13 cellular contexts compared by ENCODE assay signal in genomic region chr22:23951383-23951782, GRCh38. TPM values are rescaled to one million over a fixed set of nuclear protein-coding genes. Genes with fewer than 3 reads are reported as not detected.
DNase-seq lines count a peak whose midpoint lies in the region; ATAC-seq and TF ChIP-seq lines count a peak whose summit lies in the region.
"Not testable (repeated sequence)": the region's sequence is repeated elsewhere in the genome, so short reads cannot be mapped to it uniquely, and the experiment has no call there.
"Had no signal": no experiment of that assay in that cellular context is flagged by ENCODE, and none has a peak within 500 bp of the region (broad histone marks: within the 10 kb centered on the region; RNA-seq: fewer than 3 reads in every experiment).

No MANE protein-coding gene starts in this region.

- CTCF ChIA-PET in WTC11 (lab: Charles Lee), result interaction anchor here (0.6 kb wide), 1 partner anchor 21 kb away, joined by 3 read pairs; no protein-coding TSS in a partner anchor

- not testable (repeated sequence) for H3K4me3 ChIP-seq in H7 (ENCODE audit: insufficient read depth, low read depth, low read length); brain microvascular endothelial cell (ENCODE audit: low read depth, low read length); osteoblast (ENCODE audit: insufficient read depth, low read length)

- H3K36me3 Mint-ChIP-seq in WTC11, type B pancreatic cell: not testable (repeated sequence)

- not testable (repeated sequence) for H3K4me2 ChIP-seq in osteoblast (ENCODE audit: insufficient read depth, low read length)

- H3K27ac Mint-ChIP-seq in WTC11, result 0 out of 2 replicates have a peak overlapping the region, but pooled peaks have one; percentile 57
- H3K27ac Mint-ChIP-seq in type B pancreatic cell, result not testable (repeated sequence)

- H3K27ac ChIP-seq in brain microvascular endothelial cell; osteoblast (ENCODE audit: low read depth, low read length): not testable (repeated sequence)

- not testable (repeated sequence) for TF ChIP-seq CTCF in WTC11 (IDR thresholded peaks at IDR 0.05); brain microvascular endothelial cell (IDR thresholded peaks at IDR 0.05; ENCODE audit: low read depth, low read length, missing control alignments); osteoblast (IDR thresholded peaks at IDR 0.05; ENCODE audit: extremely low read depth, low read depth, low read length); type B pancreatic cell (conservative IDR thresholded peaks at IDR 0.05)

- DNase-seq in EL, result peak; percentile 25
- DNase-seq in H7, result peak; percentile 54
- DNase-seq in WTC11 (ENCODE audit: low spot score), result not testable (repeated sequence)
- DNase-seq in brain microvascular endothelial cell, result peak; percentile 35
- peak; percentile 8 for DNase-seq in fibroblast of peridontal ligament (ENCODE audit: extremely low read depth)
- DNase-seq in iris pigment epithelial cell (ENCODE audit: low read depth), result peak; percentile 63
- DNase-seq in osteoblast (ENCODE audit: insufficient read length, low spot score, missing footprints), result peak; percentile 75
- peak; percentile 48 for DNase-seq in type B pancreatic cell (ENCODE audit: extremely low spot score, unreplicated experiment)

- not testable (repeated sequence) for H4K20me1 ChIP-seq in osteoblast (ENCODE audit: insufficient read depth, low read length)

- not testable (repeated sequence) for H2AFZ ChIP-seq in osteoblast (ENCODE audit: low read length)

- ATAC-seq in WTC11, result 0 out of 2 replicates have a peak, but pooled peaks have one; percentile 28

- peaks cover 12% of the 10 kb centered on the region for H3K9me3 Mint-ChIP-seq in WTC11
- H3K9me3 Mint-ChIP-seq in type B pancreatic cell, result not testable (repeated sequence)

- H3K9me3 ChIP-seq in osteoblast (ENCODE audit: low read depth, low read length), result not testable (repeated sequence)

- H3K27me3 Mint-ChIP-seq in WTC11 (ENCODE audit: low read depth); type B pancreatic cell: not testable (repeated sequence)

- in situ Hi-C loops in brain microvascular endothelial cell (cut with HindIII; ENCODE audit: low pct_ligation_motif_present, low sequenced_read_pairs), result not testable (repeated sequence)

- peaks cover 26% of the 10 kb centered on the region for H3K4me1 Mint-ChIP-seq in WTC11
- not testable (repeated sequence) for H3K4me1 Mint-ChIP-seq in type B pancreatic cell (ENCODE audit: unreplicated experiment)

- not testable (repeated sequence) for H3K79me2 ChIP-seq in osteoblast (ENCODE audit: insufficient read depth, low read length)

- H3K4me3 Mint-ChIP-seq in WTC11, type B pancreatic cell: not testable (repeated sequence)

- not testable (repeated sequence) for H3K27me3 ChIP-seq in H7 (ENCODE audit: control insufficient read depth, insufficient read depth, low read length); brain microvascular endothelial cell (replicated peaks); osteoblast (ENCODE audit: insufficient read depth, low read length)

- H3K4me1 ChIP-seq in osteoblast (ENCODE audit: insufficient read depth, low read length), result not testable (repeated sequence)

- H3K36me3 ChIP-seq in H7 (replicated peaks; ENCODE audit: control insufficient read depth, insufficient read depth, low read length); brain microvascular endothelial cell (replicated peaks); osteoblast (ENCODE audit: insufficient read depth, low read length): not testable (repeated sequence)

- POLR2A ChIA-PET in WTC11 (lab: Charles Lee), result not testable (repeated sequence)

RNA-seq across cellular contexts. Expression of gene GSTT2B, which starts 9.6 kb away (rescaled TPM):
- 13.1 and 18.9 TPM in 2 replicates for total RNA-seq in H7 (2014; rRNA removed; shearing (Covaris generic))
- total RNA-seq in WTC11 (2021) (16.6 to 23.2 TPM (median 19.8 TPM) in 3 replicates), osteoblast (2.4 and 13.8 TPM in 2 replicates), type B pancreatic cell (ENCODE audit: low replicate concordance) (0.50 TPM in 1 of 2 replicates, not detected in the other)
- total RNA-seq: CD8-positive, alpha-beta T cell had no signal

RNA-seq across cellular contexts. Expression of gene DDTL, which starts 15.3 kb away (rescaled TPM):
- 3.5 and 4.2 TPM in 2 replicates for total RNA-seq in H7 (2014; rRNA removed; shearing (Covaris generic))
- total RNA-seq in WTC11 (2021) (3.6 to 5.8 TPM (median 3.6 TPM) in 3 replicates), osteoblast (1.8 TPM in 2 replicates), type B pancreatic cell (ENCODE audit: low replicate concordance) (not detected in 2 replicates)
- total RNA-seq: CD8-positive, alpha-beta T cell had no signal

RNA-seq across cellular contexts. Expression of gene DDT, which starts 22.9 kb away (rescaled TPM):
- total RNA-seq in H7 (2014; rRNA removed; shearing (Covaris generic)), result 317 and 422 TPM in 2 replicates
- 194 to 238 TPM (median 205 TPM) in 3 replicates for total RNA-seq in WTC11 (2021)
- total RNA-seq in osteoblast, result 80.3 and 83.4 TPM in 2 replicates
- total RNA-seq in type B pancreatic cell (ENCODE audit: low replicate concordance), result 104 and 131 TPM in 2 replicates

RNA-seq across cellular contexts. Expression of gene GSTT2, which starts 28.6 kb away (rescaled TPM):
- total RNA-seq in H7 (2014; rRNA removed; shearing (Covaris generic)), result 0.48 TPM in 1 of 2 replicates, not detected in the other
- total RNA-seq in WTC11 (2021), result 0.50 to 1.2 TPM (median 1.1 TPM) in 3 replicates
- 0.59 and 1.1 TPM in 2 replicates for total RNA-seq in osteoblast
- total RNA-seq in type B pancreatic cell (ENCODE audit: low replicate concordance), result 1.3 TPM in 1 of 2 replicates, not detected in the other
- total RNA-seq: A172; CD8-positive, alpha-beta T cell; SK-MEL-5 had no signal

RNA-seq across cellular contexts. Expression of gene GSTT4, which starts 53.9 kb away (rescaled TPM):
- total RNA-seq in H7 (2014; rRNA removed; shearing (Covaris generic)), result not detected in 2 replicates
- not detected in 3 replicates for total RNA-seq in WTC11 (2021)
- not detected in 2 replicates for total RNA-seq in osteoblast
- total RNA-seq in type B pancreatic cell (ENCODE audit: low replicate concordance), result not detected in 2 replicates
- total RNA-seq: A172; CD8-positive, alpha-beta T cell; Right ventricle myocardium superior; RPMI7951; SK-MEL-5 had no signal
